Comparison of ENCODE assay signal across 10 cellular contexts in genomic region chr11:79087238-79087956, GRCh38.
DNase-seq lines count a peak whose midpoint lies in the region; ATAC-seq and TF ChIP-seq lines count a peak whose summit lies in the region.
"Had no signal": no experiment of that assay in that cellular context is flagged by ENCODE, and none has a peak within 500 bp of the region (broad histone marks: within the 10 kb centered on the region; RNA-seq: fewer than 3 reads in every experiment).

No MANE protein-coding gene starts in this region.

- WGBS in gastroesophageal sphincter (ENCODE audit: low coverage in 1 of 2), 2 donors = 36% methylated on average over 5 to 8 of the region's 9 CpGs

- H3K9me3 Mint-ChIP-seq in GM23338 (no peaks in the 10 kb centered on the region), WTC11 (no peaks in the 10 kb centered on the region)
- H3K9me3 Mint-ChIP-seq: effector memory CD8-positive, alpha-beta T cell had no signal

- no peak for TF ChIP-seq EP300 in gastroesophageal sphincter (IDR thresholded peaks at IDR 0.05)

- peak overlapping the region; percentile 18; the same call in 1 of the 2 replicates for H3K4me2 ChIP-seq in GM23338

- no peaks in the 10 kb centered on the region for H3F3A ChIP-seq in GM23338 (replicated peaks; ENCODE audit: low read depth)

- H3K36me3 ChIP-seq in GM23338 (ENCODE audit: insufficient read depth) = no peaks in the 10 kb centered on the region
- H3K36me3 ChIP-seq in gastroesophageal sphincter = no peaks in the 10 kb centered on the region
- H3K36me3 ChIP-seq in right atrium auricular region = no peaks in the 10 kb centered on the region

- TF ChIP-seq CTCF in GM23338 (conservative IDR thresholded peaks at IDR 0.05; ENCODE audit: low read depth in 2 of 2) (no peak), WTC11 (IDR thresholded peaks at IDR 0.05) (no peak), gastroesophageal sphincter (IDR thresholded peaks at IDR 0.05) (no peak), right atrium auricular region (IDR thresholded peaks at IDR 0.05) (no peak)

- no peaks in the 10 kb centered on the region for H3K9me3 ChIP-seq in gastroesophageal sphincter
- H3K9me3 ChIP-seq in right atrium auricular region = no peaks in the 10 kb centered on the region

- POLR2A ChIA-PET in WTC11 (lab: Charles Lee) = interaction anchor here (1.1 kb wide), 1 partner anchor 14 kb away, joined by 3 read pairs; no protein-coding TSS in a partner anchor

- H3K79me2 ChIP-seq in GM23338 (replicated peaks; ENCODE audit: insufficient read depth) = no peaks in the 10 kb centered on the region

- no peak overlapping the region for H3K4me3 Mint-ChIP-seq in GM23338
- no peak overlapping the region for H3K4me3 Mint-ChIP-seq in WTC11
- H3K4me3 Mint-ChIP-seq: effector memory CD8-positive, alpha-beta T cell had no signal

- H3K27me3 Mint-ChIP-seq in GM23338 (ENCODE audit: insufficient read depth, low read depth, poor library complexity) (peaks cover 2% of the 10 kb centered on the region), WTC11 (ENCODE audit: low read depth) (no peaks in the 10 kb centered on the region)
- H3K27me3 Mint-ChIP-seq: effector memory CD8-positive, alpha-beta T cell had no signal

- no peaks in the 10 kb centered on the region for H3K27me3 ChIP-seq in GM23338 (ENCODE audit: insufficient read depth)
- H3K27me3 ChIP-seq in gastroesophageal sphincter = no peaks in the 10 kb centered on the region
- no peaks in the 10 kb centered on the region for H3K27me3 ChIP-seq in right atrium auricular region

- CTCF ChIA-PET in WTC11 (lab: Charles Lee) = interaction anchor here (0.9 to 6.4 kb wide), 12 partner anchors 11 to 442 kb away, joined by 3 to 65 read pairs (median 3); no protein-coding TSS in a partner anchor

- H3K27ac ChIP-seq in GM23338 (ENCODE audit: low read depth) = no peak overlapping the region
- peak overlapping the region in 2 of 4 donors; percentile 20 to 23 for H3K27ac ChIP-seq in gastroesophageal sphincter
- H3K27ac ChIP-seq in right atrium auricular region = no peak overlapping the region

- peak; percentile 57 for ATAC-seq in GM23338
- ATAC-seq in WTC11 = peak; percentile 60
- ATAC-seq in gastroesophageal sphincter = peak; percentile 15
- no peak for ATAC-seq in GM18498 (IDR thresholded peaks at IDR 0.05; ENCODE audit: unreplicated experiment)
- ATAC-seq: effector memory CD8-positive, alpha-beta T cell had no signal

- H3K36me3 Mint-ChIP-seq in GM23338 (ENCODE audit: low read depth) (no peaks in the 10 kb centered on the region), WTC11 (no peaks in the 10 kb centered on the region)

- H3K4me3 ChIP-seq in GM23338 = no peak overlapping the region
- H3K4me3 ChIP-seq in gastroesophageal sphincter = no peak overlapping the region
- H3K4me3 ChIP-seq in right atrium auricular region = no peak overlapping the region

- DNase-seq in GM23338 (ENCODE audit: low spot score) = peak; percentile 78
- no peak for DNase-seq in WTC11 (ENCODE audit: low spot score)
- DNase-seq in retina = peak; percentile 41
- no peak for DNase-seq in activated CD4-positive, alpha-beta T cell treated with anti-CD3 and anti-CD28 coated beads, Interleukin-2, amount 50 U/mL, for 1 hour
- DNase-seq in activated naive CD4-positive, alpha-beta T cell treated with Interleukin-2 at 50 U/mL for 16 hours = no peak
- no peak for DNase-seq in right atrium auricular region (ENCODE audit: low spot score)
- DNase-seq: effector memory CD8-positive, alpha-beta T cell; NCI-H187 had no signal

- H2AFZ ChIP-seq in GM23338 = no peak overlapping the region; the same call in 1 of the 2 replicates

- H3K27ac Mint-ChIP-seq in GM23338 (peak overlapping the region; percentile 65), WTC11 (peak overlapping the region; percentile 17)
- H3K27ac Mint-ChIP-seq: effector memory CD8-positive, alpha-beta T cell had no signal

- H3K4me1 Mint-ChIP-seq in GM23338 (peaks cover 35% of the 10 kb centered on the region), WTC11 (peaks cover 34% of the 10 kb centered on the region)

- no peak for TF ChIP-seq POLR2A in gastroesophageal sphincter (IDR thresholded peaks at IDR 0.05)

- H4K20me1 ChIP-seq in GM23338 (replicated peaks; ENCODE audit: insufficient read depth) = no peaks in the 10 kb centered on the region

- H3K9me2 ChIP-seq in GM23338 (ENCODE audit: insufficient read depth) = no peaks in the 10 kb centered on the region

- peaks cover 8% of the 10 kb centered on the region; the same call in 1 of the 2 replicates for H3K4me1 ChIP-seq in GM23338 (ENCODE audit: insufficient read depth)
- peaks cover 4 to 35% (median 4%) of the 10 kb centered on the region in 3 donors for H3K4me1 ChIP-seq in gastroesophageal sphincter
- no peaks in the 10 kb centered on the region for H3K4me1 ChIP-seq in right atrium auricular region

TF ChIP-seq in GM23338, 12 proteins besides CTCF, POLR2A, EP300 and RAD21 (continues in another document):
- no peak for TF ChIP-seq CREB1 (CRISPR knock-in tag; IDR thresholded peaks at IDR 0.05; ENCODE audit: low read depth)
- TF ChIP-seq, protein P1, sequence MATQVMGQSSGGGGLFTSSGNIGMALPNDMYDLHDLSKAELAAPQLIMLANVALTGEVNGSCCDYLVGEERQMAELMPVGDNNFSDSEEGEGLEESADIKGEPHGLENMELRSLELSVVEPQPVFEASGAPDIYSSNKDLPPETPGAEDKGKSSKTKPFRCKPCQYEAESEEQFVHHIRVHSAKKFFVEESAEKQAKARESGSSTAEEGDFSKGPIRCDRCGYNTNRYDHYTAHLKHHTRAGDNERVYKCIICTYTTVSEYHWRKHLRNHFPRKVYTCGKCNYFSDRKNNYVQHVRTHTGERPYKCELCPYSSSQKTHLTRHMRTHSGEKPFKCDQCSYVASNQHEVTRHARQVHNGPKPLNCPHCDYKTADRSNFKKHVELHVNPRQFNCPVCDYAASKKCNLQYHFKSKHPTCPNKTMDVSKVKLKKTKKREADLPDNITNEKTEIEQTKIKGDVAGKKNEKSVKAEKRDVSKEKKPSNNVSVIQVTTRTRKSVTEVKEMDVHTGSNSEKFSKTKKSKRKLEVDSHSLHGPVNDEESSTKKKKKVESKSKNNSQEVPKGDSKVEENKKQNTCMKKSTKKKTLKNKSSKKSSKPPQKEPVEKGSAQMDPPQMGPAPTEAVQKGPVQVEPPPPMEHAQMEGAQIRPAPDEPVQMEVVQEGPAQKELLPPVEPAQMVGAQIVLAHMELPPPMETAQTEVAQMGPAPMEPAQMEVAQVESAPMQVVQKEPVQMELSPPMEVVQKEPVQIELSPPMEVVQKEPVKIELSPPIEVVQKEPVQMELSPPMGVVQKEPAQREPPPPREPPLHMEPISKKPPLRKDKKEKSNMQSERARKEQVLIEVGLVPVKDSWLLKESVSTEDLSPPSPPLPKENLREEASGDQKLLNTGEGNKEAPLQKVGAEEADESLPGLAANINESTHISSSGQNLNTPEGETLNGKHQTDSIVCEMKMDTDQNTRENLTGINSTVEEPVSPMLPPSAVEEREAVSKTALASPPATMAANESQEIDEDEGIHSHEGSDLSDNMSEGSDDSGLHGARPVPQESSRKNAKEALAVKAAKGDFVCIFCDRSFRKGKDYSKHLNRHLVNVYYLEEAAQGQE (IDR thresholded peaks at IDR 0.05; ENCODE audit: unreplicated experiment) = no peak

TF ChIP-seq in WTC11, 78 proteins besides CTCF, POLR2A, EP300 and RAD21:
- TF ChIP-seq MYBL2 (CRISPR knock-in tag; IDR thresholded peaks at IDR 0.05) = no peak
- TF ChIP-seq FOXP1 (CRISPR knock-in tag; IDR thresholded peaks at IDR 0.05; ENCODE audit: borderline replicate concordance) = no peak
- TF ChIP-seq SMAD3 (CRISPR knock-in tag; IDR thresholded peaks at IDR 0.05; ENCODE audit: borderline replicate concordance) = no peak
- no peak for TF ChIP-seq CDX4 (CRISPR knock-in tag; IDR thresholded peaks at IDR 0.05; ENCODE audit: borderline replicate concordance)
- TF ChIP-seq TCF7 (CRISPR knock-in tag; IDR thresholded peaks at IDR 0.05; ENCODE audit: low read depth) = no peak
- TF ChIP-seq NFATC4 (CRISPR knock-in tag; IDR thresholded peaks at IDR 0.05) = no peak
- TF ChIP-seq NR1H2 (CRISPR knock-in tag; IDR thresholded peaks at IDR 0.05) = no peak
- TF ChIP-seq HMGA2 (CRISPR knock-in tag; IDR thresholded peaks at IDR 0.05) = no peak
- no peak for TF ChIP-seq AR (CRISPR knock-in tag; IDR thresholded peaks at IDR 0.05)
- TF ChIP-seq TEAD4 (CRISPR knock-in tag; IDR thresholded peaks at IDR 0.05) = no peak
- TF ChIP-seq, protein P2, sequence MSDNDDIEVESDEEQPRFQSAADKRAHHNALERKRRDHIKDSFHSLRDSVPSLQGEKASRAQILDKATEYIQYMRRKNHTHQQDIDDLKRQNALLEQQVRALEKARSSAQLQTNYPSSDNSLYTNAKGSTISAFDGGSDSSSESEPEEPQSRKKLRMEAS (CRISPR knock-in tag; IDR thresholded peaks at IDR 0.05) = no peak

Comparison
In these comparisons a context has a peak if more than half of its experiments do, and no peak if none do; other contexts are left out.
1. DNase-seq: peak in GM23338 (single experiment) and retina (single experiment); none in WTC11 (single experiment), activated CD4-positive, alpha-beta T cell treated with anti-CD3 and anti-CD28 coated beads, Interleukin-2, amount 50 U/mL, for 1 hour (single experiment), activated naive CD4-positive, alpha-beta T cell treated with Interleukin-2 at 50 U/mL for 16 hours (single experiment) and right atrium auricular region (single experiment).